ENCODE assay signal across 13 cellular contexts in the genomic region with DNA sequence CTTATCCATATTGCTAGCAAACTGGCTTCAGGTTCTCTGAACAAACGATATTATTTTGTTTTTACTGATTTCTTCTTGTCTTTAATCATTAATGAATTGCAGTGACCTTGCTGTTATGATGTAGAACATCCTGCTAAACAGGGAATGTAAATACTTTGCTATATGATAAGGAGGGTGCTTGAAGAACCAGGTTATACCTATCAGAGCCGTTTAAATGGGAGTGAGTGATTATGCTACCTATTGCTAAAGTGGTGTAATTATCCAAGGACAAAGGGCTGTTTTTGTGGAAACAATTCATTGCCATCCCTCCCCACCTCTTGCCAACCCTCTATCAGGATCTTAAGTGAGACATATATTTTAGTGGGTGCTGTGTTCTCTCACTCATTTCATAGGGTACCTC.
"Had no signal": no experiment of that assay in that cellular context is flagged by ENCODE, and none has a peak within 500 bp of the region (broad histone marks: within the 10 kb centered on the region; RNA-seq: fewer than 3 reads in every experiment).

No MANE protein-coding gene starts in this region.

- H3K9me3 Mint-ChIP-seq: activated CD8-positive, alpha-beta T cell treated with anti-CD3 and anti-CD28 coated beads for 36 hours; nephron; type B pancreatic cell had no signal

- H3K27ac Mint-ChIP-seq: activated CD8-positive, alpha-beta T cell treated with anti-CD3 and anti-CD28 coated beads for 36 hours; nephron; type B pancreatic cell had no signal

- H3K4me3 ChIP-seq: esophagus muscularis mucosa, psoas muscle had no signal

- ATAC-seq: activated CD8-positive, alpha-beta T cell treated with anti-CD3 and anti-CD28 coated beads for 36 hours; psoas muscle; sciatic nerve had no signal

- H3K4me1 Mint-ChIP-seq: nephron had no signal

- H3K4me3 Mint-ChIP-seq: activated CD8-positive, alpha-beta T cell treated with anti-CD3 and anti-CD28 coated beads for 36 hours; nephron; type B pancreatic cell had no signal

- H3K9me3 ChIP-seq: esophagus muscularis mucosa, psoas muscle had no signal

- H3K36me3 Mint-ChIP-seq: type B pancreatic cell had no signal

- H3K27ac ChIP-seq: esophagus muscularis mucosa, psoas muscle had no signal

- H3K27me3 Mint-ChIP-seq: activated CD8-positive, alpha-beta T cell treated with anti-CD3 and anti-CD28 coated beads for 36 hours; type B pancreatic cell had no signal

- H3K27me3 ChIP-seq: esophagus muscularis mucosa had no signal

- H3K4me1 ChIP-seq: esophagus muscularis mucosa, psoas muscle had no signal

- DNase-seq: activated CD8-positive, alpha-beta memory T cell treated with anti-CD3 and anti-CD28 coated beads, Interleukin-2, amount 50 U/mL, for 4 hours; activated CD8-positive, alpha-beta T cell treated with anti-CD3 and anti-CD28 coated beads for 36 hours; aorta; glutamatergic neuron; mammary epithelial cell; psoas muscle; stimulated activated CD4-positive, alpha-beta T cell treated with anti-CD3 and anti-CD28 coated beads, Interleukin-2, amount 100 ng/mL, for 24 hours; stimulated activated naive CD4-positive, alpha-beta T cell; T-helper 9 cell had no signal

- H3K36me3 ChIP-seq: esophagus muscularis mucosa had no signal
